Comparison of ENCODE assay signal across 18 cellular contexts in genomic region chr15:70486012-70486411, GRCh38.
DNase-seq lines count a peak whose midpoint lies in the region; ATAC-seq, FAIRE-seq and TF ChIP-seq lines count a peak whose summit lies in the region.
"Had no signal": no experiment of that assay in that cellular context is flagged by ENCODE, and none has a peak within 500 bp of the region (broad histone marks: within the 10 kb centered on the region; RNA-seq: fewer than 3 reads in every experiment).

No MANE protein-coding gene starts in this region.

- POLR2A ChIA-PET in activated naive CD8-positive, alpha-beta T cell treated with anti-CD3 and anti-CD28 coated beads, Interleukin-2, amount 10 ng/mL, durations not matched to agents 7 days and 5 days (lab: Charles Lee): interaction anchor here (0.6 to 1.4 kb wide), 8 partner anchors 15 to 730 kb away, joined by 3 to 4 read pairs (median 3); no protein-coding TSS in a partner anchor

- 0 out of 2 replicates have a peak, but pooled peaks cover 2% of the 10 kb centered on the region for H3F3A ChIP-seq in Loucy (ENCODE audit: low read depth)

- no peaks in the 10 kb centered on the region for H3K27me3 ChIP-seq in Loucy (ENCODE audit: insufficient read depth, low read length, poor library complexity, severe bottlenecking)
- no peaks in the 10 kb centered on the region for H3K27me3 ChIP-seq in osteoblast (ENCODE audit: insufficient read depth, low read length)

- TF ChIP-seq CTCF in GM12873 (IDR thresholded peaks at IDR 0.05; ENCODE audit: insufficient read depth, low read depth, low read length, missing control alignments): peak; percentile 4
- TF ChIP-seq CTCF in Loucy (conservative IDR thresholded peaks at IDR 0.05; ENCODE audit: low read length): no peak
- no peak for TF ChIP-seq CTCF in osteoblast (IDR thresholded peaks at IDR 0.05; ENCODE audit: extremely low read depth, low read depth, low read length)

- peaks cover 9% of the 10 kb centered on the region for H3K36me3 Mint-ChIP-seq in activated naive CD8-positive, alpha-beta T cell treated with anti-CD3 and anti-CD28 coated beads, Interleukin-2, amount 10 ng/mL, durations not matched to agents 7 days and 5 days
- H3K36me3 Mint-ChIP-seq: brain had no signal

- no peaks in the 10 kb centered on the region for H4K20me1 ChIP-seq in Loucy (ENCODE audit: insufficient read depth, low read length, poor library complexity, severe bottlenecking)
- H4K20me1 ChIP-seq in osteoblast (ENCODE audit: insufficient read depth, low read length): no peaks in the 10 kb centered on the region

- peak overlapping the region; percentile 58 for H3K9ac ChIP-seq in Loucy (ENCODE audit: low read depth, low read length, poor library complexity, severe bottlenecking)

- no peak for DNase-seq in activated naive CD8-positive, alpha-beta T cell treated with anti-CD3 and anti-CD28 coated beads, Interleukin-2, amount 10 ng/mL, durations not matched to agents 7 days and 5 days
- no peak for DNase-seq in osteoblast (ENCODE audit: insufficient read length, low spot score, missing footprints)
- DNase-seq in KBM-7: no peak
- no peak for DNase-seq in RCC 7860 (ENCODE audit: low spot score)
- DNase-seq: dermis blood vessel endothelial cell, DMS153, NCI-H1417, NCI-H774, WERI-Rb-1 had no signal

- H2AFZ ChIP-seq in Loucy (ENCODE audit: low read length) (no peak overlapping the region), osteoblast (ENCODE audit: low read length) (no peak overlapping the region)

- H3K9me2 ChIP-seq in Loucy (replicated peaks; ENCODE audit: low read depth, low read length): no peaks in the 10 kb centered on the region

- in situ Hi-C loops in KBM-7 (cut with MboI; ENCODE audit: low pct_unique_long_range_greater_than_20kb, low sequenced_read_pairs): no loop called here

- H3K27ac Mint-ChIP-seq in activated naive CD8-positive, alpha-beta T cell treated with anti-CD3 and anti-CD28 coated beads, Interleukin-2, amount 10 ng/mL, durations not matched to agents 7 days and 5 days: peak overlapping the region; percentile 79

- no peaks in the 10 kb centered on the region for H3K79me2 ChIP-seq in Loucy (ENCODE audit: insufficient read depth, low read length)
- H3K79me2 ChIP-seq in osteoblast (ENCODE audit: insufficient read depth, low read length): no peaks in the 10 kb centered on the region

- H3K9me3 Mint-ChIP-seq in activated naive CD8-positive, alpha-beta T cell treated with anti-CD3 and anti-CD28 coated beads, Interleukin-2, amount 10 ng/mL, durations not matched to agents 7 days and 5 days: peaks cover 2% of the 10 kb centered on the region

- H3K4me3 ChIP-seq in Loucy (ENCODE audit: low read length, poor library complexity, severe bottlenecking) (peak overlapping the region; percentile 39), osteoblast (ENCODE audit: insufficient read depth, low read length) (no peak overlapping the region)
- H3K4me3 ChIP-seq: K562, left ventricle myocardium inferior, thoracic aorta had no signal

- H3K27ac ChIP-seq in osteoblast (ENCODE audit: low read depth, low read length): peak overlapping the region; percentile 87
- H3K27ac ChIP-seq: C4-2B, left ventricle myocardium inferior, thoracic aorta, WERI-Rb-1 had no signal

- H3K4me1 Mint-ChIP-seq in activated naive CD8-positive, alpha-beta T cell treated with anti-CD3 and anti-CD28 coated beads, Interleukin-2, amount 10 ng/mL, durations not matched to agents 7 days and 5 days: peaks cover 56% of the 10 kb centered on the region

- peak overlapping the region; percentile 45 for H3K4me3 Mint-ChIP-seq in activated naive CD8-positive, alpha-beta T cell treated with anti-CD3 and anti-CD28 coated beads, Interleukin-2, amount 10 ng/mL, durations not matched to agents 7 days and 5 days
- H3K4me3 Mint-ChIP-seq: brain had no signal

- no peak for FAIRE-seq in RCC 7860 (lab: Jason Lieb, UNC)
- FAIRE-seq: H54, K562 had no signal

- peaks cover 58% of the 10 kb centered on the region for H3K27me3 Mint-ChIP-seq in activated naive CD8-positive, alpha-beta T cell treated with anti-CD3 and anti-CD28 coated beads, Interleukin-2, amount 10 ng/mL, durations not matched to agents 7 days and 5 days

- peak overlapping the region; percentile 57 for H3K4me2 ChIP-seq in Loucy (ENCODE audit: low read depth, low read length, poor library complexity, severe bottlenecking)
- H3K4me2 ChIP-seq in osteoblast (ENCODE audit: insufficient read depth, low read length): peak overlapping the region; percentile 35

- H3K36me3 ChIP-seq in Loucy (ENCODE audit: insufficient read depth, low read length): no peaks in the 10 kb centered on the region
- no peaks in the 10 kb centered on the region for H3K36me3 ChIP-seq in osteoblast (ENCODE audit: insufficient read depth, low read length)
- H3K36me3 ChIP-seq: left ventricle myocardium inferior, thoracic aorta, WERI-Rb-1 had no signal

- H3K4me1 ChIP-seq in Loucy (ENCODE audit: insufficient read depth, low read length, poor library complexity, severe bottlenecking) (peaks cover 84% of the 10 kb centered on the region), osteoblast (ENCODE audit: insufficient read depth, low read length) (peaks cover 33% of the 10 kb centered on the region)
- H3K4me1 ChIP-seq: left ventricle myocardium inferior had no signal

- no peak for ATAC-seq in activated naive CD8-positive, alpha-beta T cell treated with anti-CD3 and anti-CD28 coated beads, Interleukin-2, amount 10 ng/mL, durations not matched to agents 7 days and 5 days (ENCODE audit: low read depth)
- ATAC-seq in GM18873 (IDR thresholded peaks at IDR 0.05; ENCODE audit: low FRiP score, unreplicated experiment): no peak
- ATAC-seq: K562 had no signal

- no peaks in the 10 kb centered on the region for H3K9me3 ChIP-seq in Loucy (ENCODE audit: insufficient read depth, low read depth, low read length)
- no peaks in the 10 kb centered on the region for H3K9me3 ChIP-seq in osteoblast (ENCODE audit: low read depth, low read length)
- H3K9me3 ChIP-seq: left ventricle myocardium inferior, thoracic aorta had no signal
